ENCODE assay signal across 24 cellular contexts in the genomic region with DNA sequence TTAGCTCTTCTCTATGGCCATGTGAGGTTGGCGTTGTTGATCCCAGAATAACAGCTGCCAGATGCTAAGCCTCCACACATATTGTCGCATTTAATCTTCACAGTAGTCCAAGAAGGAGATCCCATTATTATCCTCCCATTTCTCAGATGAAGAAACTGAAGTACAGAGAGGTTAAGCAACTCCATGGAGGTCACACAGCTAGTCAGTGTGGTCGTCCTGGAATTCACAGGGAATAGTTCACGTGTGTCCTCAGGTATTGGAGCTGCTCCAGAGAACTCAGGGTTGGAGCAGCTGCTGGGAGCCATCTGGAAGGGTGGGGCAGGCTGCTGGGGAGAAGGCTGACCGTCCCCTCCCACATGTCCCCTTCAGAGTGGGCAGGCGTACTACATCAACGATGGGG. TPM values are rescaled to one million over a fixed set of nuclear protein-coding genes. Genes with fewer than 3 reads are reported as not detected.
DNase-seq lines count a peak whose midpoint lies in the region; ATAC-seq, FAIRE-seq and TF ChIP-seq lines count a peak whose summit lies in the region.
"Had no signal": no experiment of that assay in that cellular context is flagged by ENCODE, and none has a peak within 500 bp of the region (broad histone marks: within the 10 kb centered on the region; RNA-seq: fewer than 3 reads in every experiment).

No MANE protein-coding gene starts in this region.

- H3K4me3 ChIP-seq in HepG2 (replicated peaks in 1 of 3; ENCODE audit: insufficient read depth in 1 of 3, low read depth in 2 of 3, low read length in 3 of 3) (no peak overlapping the region), right lobe of liver (no peak overlapping the region)
- H3K4me3 ChIP-seq: BLaER1 treated with 17β-estradiol and CSF1 and Interleukin-3, amounts not matched to agents 10 nM and 100 nM; GM23248 had no signal

- FAIRE-seq in HepG2 (lab: Jason Lieb, UNC) = peak; percentile 34
- FAIRE-seq: A204.1, D721Med, G401.6, GM12892, GM19239, H1 had no signal

- 68% methylated on average over 7 of the region's 7 CpGs for WGBS in HepG2 (ENCODE audit: low lambda C conversion rate)
- 80% methylated on average over 6 of the region's 7 CpGs for WGBS in right lobe of liver (ENCODE audit: insufficient coverage, low coverage, low lambda C conversion rate, missing lambda C conversion rate)

- H3K4me1 ChIP-seq in HepG2 (ENCODE audit: insufficient read depth, low read length) = peaks cover 7% of the 10 kb centered on the region; the same call in 1 of the 2 replicates
- no peaks in the 10 kb centered on the region for H3K4me1 ChIP-seq in right lobe of liver
- H3K4me1 ChIP-seq: BE2C; BLaER1 treated with 17β-estradiol and CSF1 and Interleukin-3, amounts not matched to agents 10 nM and 100 nM had no signal

- H2AFZ ChIP-seq in HepG2 (ENCODE audit: low read length) = no peak overlapping the region
- H2AFZ ChIP-seq: GM23248 had no signal

- TF ChIP-seq POLR2A in HepG2 (IDR thresholded peaks at IDR 0.05; ENCODE audit: insufficient read depth in 1 of 2, low read depth in 2 of 2, low read length in 2 of 2) = no peak
- no peak for TF ChIP-seq POLR2A in right lobe of liver (IDR thresholded peaks at IDR 0.05)

- TF ChIP-seq EP300 in HepG2 (IDR thresholded peaks at IDR 0.05; ENCODE audit: low read depth in 2 of 2, low read length in 2 of 2) (no peak), HepG2 (CRISPR knock-in tag; IDR thresholded peaks at IDR 0.05; ENCODE audit: borderline replicate concordance) (no peak)

- no peaks in the 10 kb centered on the region for H4K20me1 ChIP-seq in HepG2 (ENCODE audit: insufficient read depth, low read length)
- H4K20me1 ChIP-seq: BLaER1 treated with 17β-estradiol and CSF1 and Interleukin-3, amounts not matched to agents 10 nM and 100 nM had no signal

- in situ Hi-C loops in HepG2 (cut with HindIII; ENCODE audit: extremely low pct_ligation_motif_present, low pct_unique_long_range_greater_than_20kb) = no loop called here

- H3K9ac ChIP-seq in HepG2 (ENCODE audit: insufficient read depth, low read depth, low read length) = no peak overlapping the region
- H3K9ac ChIP-seq: BLaER1 treated with 17β-estradiol and CSF1 and Interleukin-3, amounts not matched to agents 10 nM and 100 nM; GM23248 had no signal

- no peak overlapping the region for H3K4me2 ChIP-seq in HepG2 (ENCODE audit: low read depth, low read length)
- H3K4me2 ChIP-seq: BLaER1 treated with 17β-estradiol and CSF1 and Interleukin-3, amounts not matched to agents 10 nM and 100 nM had no signal

- H3K36me3 ChIP-seq in HepG2 (replicated peaks in 1 of 2; ENCODE audit: control insufficient read depth in 1 of 2, insufficient read depth in 2 of 2, low read length in 2 of 2) (no peaks in the 10 kb centered on the region), right lobe of liver (no peaks in the 10 kb centered on the region)
- H3K36me3 ChIP-seq: BE2C; BLaER1 treated with 17β-estradiol and CSF1 and Interleukin-3, amounts not matched to agents 10 nM and 100 nM had no signal

- no TSS peak for BruUV-seq in HepG2 (replicated peaks; lab: Mats Ljungman, UMichigan)

- intact Hi-C loops in HepG2 (cut with micrococcal nuclease; ENCODE audit: unreplicated experiment) = no loop called here
- intact Hi-C loops in right lobe of liver (cut with DNase I) = loop anchor here in 1 of 2 donors (10.0 kb wide), 1 partner anchor 177 kb away; a partner anchor contains a TSS

- POLR2A ChIA-PET in HepG2 (lab: Yijun Ruan, JAX) = no interaction called here

- no peak for ATAC-seq in HepG2
- no peak for ATAC-seq in right lobe of liver

- CTCF ChIA-PET in HepG2 (lab: Yijun Ruan, JAX; ENCODE audit: low intra/inter-chr PET ratio, low total read pairs) = no interaction called here

- DNase-seq in DMS 273 (lab: John Stamatoyannopoulos, UW; ENCODE audit: unreplicated experiment) (peak; percentile 45), DMS 273 treated with DMSO at 0.1 percent for 48 hours (lab: John Stamatoyannopoulos, UW) (no peak), HepG2 (ENCODE audit: low spot score) (no peak), right lobe of liver (no peak), myocyte (ENCODE audit: low read depth) (peak; percentile 27), AG20443 (ENCODE audit: low spot score) (no peak)
- DNase-seq: AML-193; BE2C; CD4-positive, alpha-beta T cell; CD8-positive, alpha-beta memory T cell; DMS153; DND-41; GM23248; H7; HCEC 1CT had no signal

- H3K9me3 ChIP-seq in HepG2 (ENCODE audit: low read length) (no peaks in the 10 kb centered on the region), right lobe of liver (no peaks in the 10 kb centered on the region)
- H3K9me3 ChIP-seq: BE2C; BLaER1 treated with 17β-estradiol and CSF1 and Interleukin-3, amounts not matched to agents 10 nM and 100 nM had no signal

- H3K27ac ChIP-seq in HepG2 (ENCODE audit: extremely low read length, insufficient read depth, low read length) (no peak overlapping the region), right lobe of liver (no peak overlapping the region)
- H3K27ac ChIP-seq: 22Rv1; BLaER1 treated with 17β-estradiol and CSF1 and Interleukin-3, amounts not matched to agents 10 nM and 100 nM; GM23248 had no signal

- H3K79me2 ChIP-seq in HepG2 (ENCODE audit: insufficient read depth, low read length) = no peaks in the 10 kb centered on the region

- H3K27me3 ChIP-seq in HepG2 (ENCODE audit: control insufficient read depth in 1 of 2, insufficient read depth in 2 of 2, low read length in 2 of 2) (peaks cover 2 to 13% of the 10 kb centered on the region in 2 experiments; a peak in 3 of 5 replicates), right lobe of liver (no peaks in the 10 kb centered on the region)
- H3K27me3 ChIP-seq: BLaER1 treated with 17β-estradiol and CSF1 and Interleukin-3, amounts not matched to agents 10 nM and 100 nM had no signal

- no peak for TF ChIP-seq RAD21 in HepG2 (CRISPR knock-in tag; IDR thresholded peaks at IDR 0.05)

- TF ChIP-seq CTCF in HepG2 (CRISPR knock-in tag; IDR thresholded peaks at IDR 0.05) (no peak), right lobe of liver (IDR thresholded peaks at IDR 0.05) (no peak)

TF ChIP-seq in HepG2, 621 proteins besides CTCF, POLR2A, EP300 and RAD21 (continues in another document):
- TF ChIP-seq SNRNP70 (IDR thresholded peaks at IDR 0.05; ENCODE audit: low read depth, low read length) (no peak), ZNF768 (CRISPR knock-in tag; IDR thresholded peaks at IDR 0.05) (peak; percentile 90)

RNA-seq across cellular contexts. Expression of a gene that starts 19.5 kb away (rescaled TPM):
- total RNA-seq in HepG2 (2016; rRNA removed; fragmentation: Illumina TruSeq; extraction: Trizol) (0.11 TPM in 1 of 2 replicates, not detected in the other), right lobe of liver (not detected), myocyte (not detected in 2 replicates)
- 0.44 and 0.71 TPM in 2 replicates for total RNA-seq in HepG2 (2016; cell fraction: cytosol; rRNA removed; fragmentation: Illumina TruSeq; extraction: Trizol; ENCODE audit: low read depth)
- 0.13 TPM in 1 of 2 replicates, not detected in the other for total RNA-seq in HepG2 (2016; cell fraction: insoluble cytoplasmic fraction; rRNA removed; fragmentation: Illumina TruSeq; extraction: Trizol)
- 0.17 and 0.28 TPM in 2 replicates for total RNA-seq in HepG2 (2016; cell fraction: membrane; rRNA removed; fragmentation: Illumina TruSeq; extraction: Trizol)
- 0.37 and 0.60 TPM in 2 replicates for total RNA-seq in HepG2 (2016; cell fraction: nucleus; rRNA removed; fragmentation: Illumina TruSeq; extraction: Trizol)
- 0.05 TPM in 1 of 2 replicates, not detected in the other for polyA plus RNA-seq in HepG2 (2011; rRNA removed)
- not detected in 2 replicates for polyA plus RNA-seq in HepG2 (2011; cell fraction: cytosol; rRNA removed)
- polyA plus RNA-seq in HepG2 (2011; cell fraction: nucleus; rRNA removed) = 0.07 and 0.10 TPM in 2 replicates
- 0.17 and 0.23 TPM in 2 replicates for polyA plus RNA-seq in HepG2 (2012)
- polyA plus RNA-seq in HepG2 (2016; cell fraction: cytosol; fragmentation: Illumina TruSeq; extraction: Trizol; ENCODE audit: low read depth) = 0.05 and 0.08 TPM in 2 replicates
- not detected in 2 replicates for polyA plus RNA-seq in HepG2 (2016; cell fraction: insoluble cytoplasmic fraction; fragmentation: Illumina TruSeq; extraction: Trizol; ENCODE audit: low read depth)
- polyA plus RNA-seq in HepG2 (2016; cell fraction: membrane; fragmentation: Illumina TruSeq; extraction: Trizol; ENCODE audit: low read depth) = 0.07 TPM in 1 of 2 replicates, not detected in the other
- not detected in 2 replicates for polyA plus RNA-seq in HepG2 (2016; cell fraction: nucleus; fragmentation: Illumina TruSeq; extraction: Trizol; ENCODE audit: insufficient read depth, low read depth)
- polyA minus RNA-seq in HepG2 (2011; rRNA and poly(A)+ RNA removed; ENCODE audit: low replicate concordance) = 0.05 and 0.14 TPM in 2 replicates
- 0.26 TPM in 1 of 2 replicates, not detected in the other for polyA minus RNA-seq in HepG2 (2011; cell fraction: cytosol; rRNA and poly(A)+ RNA removed)
- polyA minus RNA-seq in HepG2 (2011; cell fraction: nucleus; rRNA and poly(A)+ RNA removed) = 0.50 and 0.77 TPM in 2 replicates
- 0.04 TPM for polyA plus RNA-seq in myocyte (2012)
- total RNA-seq: GM23248, H1, H7 had no signal
- polyA plus RNA-seq: AG04450, GM23248 had no signal

RNA-seq across cellular contexts. Expression of a gene that starts 24.2 kb away (rescaled TPM):
- total RNA-seq in HepG2 (2016; rRNA removed; fragmentation: Illumina TruSeq; extraction: Trizol) (14.3 and 23.8 TPM in 2 replicates), right lobe of liver (10 to 100 TPM in 5 of 6 experiments, 1 to 10 TPM in 1; 10.0 to 17.5 (median 11.5) TPM), myocyte (19.8 and 22.2 TPM in 2 replicates)
- 3.2 and 3.4 TPM in 2 replicates for total RNA-seq in HepG2 (2016; cell fraction: cytosol; rRNA removed; fragmentation: Illumina TruSeq; extraction: Trizol; ENCODE audit: low read depth)
- 12.5 and 22.8 TPM in 2 replicates for total RNA-seq in HepG2 (2016; cell fraction: insoluble cytoplasmic fraction; rRNA removed; fragmentation: Illumina TruSeq; extraction: Trizol)
- 8.3 and 8.6 TPM in 2 replicates for total RNA-seq in HepG2 (2016; cell fraction: membrane; rRNA removed; fragmentation: Illumina TruSeq; extraction: Trizol)
- total RNA-seq in HepG2 (2016; cell fraction: nucleus; rRNA removed; fragmentation: Illumina TruSeq; extraction: Trizol) = 20.0 and 25.8 TPM in 2 replicates
- polyA plus RNA-seq in HepG2 (2011; rRNA removed) = 20.0 and 22.0 TPM in 2 replicates
- polyA plus RNA-seq in HepG2 (2011; cell fraction: cytosol; rRNA removed) = 7.4 and 8.9 TPM in 2 replicates
- polyA plus RNA-seq in HepG2 (2011; cell fraction: nucleus; rRNA removed) = 47.8 and 56.1 TPM in 2 replicates
- 11.0 and 12.1 TPM in 2 replicates for polyA plus RNA-seq in HepG2 (2012)
- 1.1 and 1.2 TPM in 2 replicates for polyA plus RNA-seq in HepG2 (2016; cell fraction: cytosol; fragmentation: Illumina TruSeq; extraction: Trizol; ENCODE audit: low read depth)
- 8.7 and 10.9 TPM in 2 replicates for polyA plus RNA-seq in HepG2 (2016; cell fraction: insoluble cytoplasmic fraction; fragmentation: Illumina TruSeq; extraction: Trizol; ENCODE audit: low read depth)
- polyA plus RNA-seq in HepG2 (2016; cell fraction: membrane; fragmentation: Illumina TruSeq; extraction: Trizol; ENCODE audit: low read depth) = 2.6 and 3.0 TPM in 2 replicates
- 33.2 and 35.2 TPM in 2 replicates for polyA plus RNA-seq in HepG2 (2016; cell fraction: nucleus; fragmentation: Illumina TruSeq; extraction: Trizol; ENCODE audit: insufficient read depth, low read depth)
- polyA minus RNA-seq in HepG2 (2011; rRNA and poly(A)+ RNA removed; ENCODE audit: low replicate concordance) = 52.0 and 57.8 TPM in 2 replicates
- polyA minus RNA-seq in HepG2 (2011; cell fraction: cytosol; rRNA and poly(A)+ RNA removed) = 14.7 and 15.5 TPM in 2 replicates
- 23.9 and 25.6 TPM in 2 replicates for polyA minus RNA-seq in HepG2 (2011; cell fraction: nucleus; rRNA and poly(A)+ RNA removed)
- polyA plus RNA-seq in myocyte (2012) = 10.4 TPM

Comparison
In these comparisons a context has a peak if more than half of its experiments do, and no peak if none do; other contexts are left out.
1. DNase-seq: peak in DMS 273 (single experiment) and myocyte (single experiment); none in DMS 273 treated with DMSO at 0.1 percent for 48 hours (single experiment), HepG2 (single experiment), right lobe of liver (0 of 3) and AG20443 (single experiment).